In the genomic region with DNA sequence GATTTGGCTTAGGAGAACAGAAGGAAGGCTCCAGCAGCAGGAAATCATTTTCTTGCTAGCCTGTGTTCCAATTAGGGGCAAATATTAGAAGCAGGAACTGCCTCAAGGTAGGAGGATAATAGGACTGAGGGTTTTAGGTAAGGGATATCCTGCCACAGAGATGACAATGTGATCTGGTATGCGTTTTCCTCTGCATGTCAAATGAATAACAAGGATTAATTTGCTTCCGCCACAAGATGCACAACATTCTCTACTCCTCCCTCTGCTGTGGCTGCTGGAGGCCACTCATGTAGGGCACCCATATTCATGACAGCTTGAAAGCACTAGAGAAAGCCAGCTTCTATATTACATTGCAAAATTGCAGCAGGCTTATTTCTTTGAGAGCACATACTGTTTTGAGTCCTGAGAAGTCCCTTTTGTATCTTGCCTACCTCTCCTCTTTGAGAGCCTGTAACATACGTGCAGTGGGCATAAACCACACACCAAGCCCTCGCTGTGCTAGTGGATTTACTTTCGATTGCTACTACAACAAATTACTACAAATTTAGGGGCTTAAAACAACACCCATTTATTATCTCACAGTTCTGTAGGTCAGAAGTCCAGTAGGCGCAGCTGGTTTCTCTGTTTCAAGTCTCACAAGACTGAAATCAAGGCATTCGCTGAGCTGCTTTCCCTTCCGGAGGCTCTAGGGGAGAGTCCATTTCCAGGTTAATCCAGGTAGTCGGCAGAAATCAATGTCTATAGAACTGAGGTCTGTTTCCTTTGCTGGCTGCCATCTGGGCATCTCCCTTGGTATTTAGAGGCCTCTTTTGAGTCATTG, we compare ENCODE assay signal across 17 cellular contexts. TPM values are rescaled to one million over a fixed set of nuclear protein-coding genes. Genes with fewer than 3 reads are reported as not detected.
DNase-seq lines count a peak whose midpoint lies in the region; ATAC-seq, FAIRE-seq and TF ChIP-seq lines count a peak whose summit lies in the region.
"Had no signal": no experiment of that assay in that cellular context is flagged by ENCODE, and none has a peak within 500 bp of the region (broad histone marks: within the 10 kb centered on the region; RNA-seq: fewer than 3 reads in every experiment).

No MANE protein-coding gene starts in this region.

- dilution Hi-C loops in keratinocyte (cut with MboI; ENCODE audit: extremely low pct_ligation_motif_present, low sequenced_read_pairs): no loop called here

- no peak for TF ChIP-seq POLR2A in GM12891 (IDR thresholded peaks at IDR 0.05; ENCODE audit: low read depth, low read length)

- intact Hi-C loops in CD8-positive, alpha-beta T cell (cut with DNase I, micrococcal nuclease): loop anchor here in 1 of 2 experiments (10.0 kb wide), 1 partner anchor 572 kb away; a partner anchor contains a TSS
- intact Hi-C loops in lower lobe of right lung (cut with DNase I): no loop called here

- no peaks in the 10 kb centered on the region for H3K9me3 Mint-ChIP-seq in CD8-positive, alpha-beta T cell
- peaks cover 0 to under 1% (median 0%) of the 10 kb centered on the region in 3 donors for H3K9me3 Mint-ChIP-seq in T-cell
- H3K9me3 Mint-ChIP-seq: activated naive CD4-positive, alpha-beta T cell treated with anti-CD3 and anti-CD28 coated beads for 36 hours; nephron had no signal

- H3K27me3 Mint-ChIP-seq in CD8-positive, alpha-beta T cell (ENCODE audit: low read depth): no peaks in the 10 kb centered on the region
- no peaks in the 10 kb centered on the region for H3K27me3 Mint-ChIP-seq in T-cell

- no peak overlapping the region for H3K4me3 ChIP-seq in CD8-positive, alpha-beta T cell (ENCODE audit: low read depth, low read length)
- H3K4me3 ChIP-seq in keratinocyte (ENCODE audit: control insufficient read depth in 2 of 3, extremely low read depth in 1 of 3, insufficient read depth in 2 of 3, low read depth in 1 of 3, low read length in 3 of 3) (no peak overlapping the region), lower lobe of right lung (no peak overlapping the region)
- H3K4me3 ChIP-seq: heart right ventricle, uterus had no signal

- H2AFZ ChIP-seq in keratinocyte (ENCODE audit: control insufficient read depth, low read length): peak overlapping the region; percentile 32

- no peaks in the 10 kb centered on the region for H4K20me1 ChIP-seq in keratinocyte (ENCODE audit: control insufficient read depth, extremely low read depth, insufficient read depth, low read length)

- DNase-seq in CD8-positive, alpha-beta T cell: peak in 1 of 7 experiments; percentile 29
- DNase-seq in GM12891 (ENCODE audit: insufficient read length, low spot score) (no peak), T-cell (peak in 3 of 34 experiments; percentile 10 to 19 (median 17)), keratinocyte (ENCODE audit: low read depth, low spot score) (no peak), lower lobe of right lung (no peak)
- no peak for DNase-seq in activated CD4-positive, CD25-positive, alpha-beta regulatory T cell (lab: John Stamatoyannopoulos, UW)
- DNase-seq: activated naive CD4-positive, alpha-beta T cell treated with anti-CD3 and anti-CD28 coated beads for 36 hours; heart right ventricle; NCI-H1436; NCI-H524 treated with DMSO at 0.1 percent for 48 hours; stimulated activated CD4-positive, alpha-beta T cell treated with anti-CD3 and anti-CD28 coated beads, Interleukin-4, amount 100 ng/mL, for 1 hour; uterus had no signal

- H3K27ac Mint-ChIP-seq in CD8-positive, alpha-beta T cell: peak overlapping the region; percentile 87
- H3K27ac Mint-ChIP-seq in T-cell: peak overlapping the region; percentile 56 to 85
- H3K27ac Mint-ChIP-seq: activated naive CD4-positive, alpha-beta T cell treated with anti-CD3 and anti-CD28 coated beads for 36 hours; nephron had no signal

- peaks cover 56% of the 10 kb centered on the region for H3K4me1 ChIP-seq in CD8-positive, alpha-beta T cell (ENCODE audit: insufficient read depth, low read length)
- H3K4me1 ChIP-seq in keratinocyte (ENCODE audit: control insufficient read depth, extremely low read depth, insufficient read depth, low read length) (peaks cover 11% of the 10 kb centered on the region), lower lobe of right lung (no peaks in the 10 kb centered on the region)
- H3K4me1 ChIP-seq: uterus had no signal

- no peaks in the 10 kb centered on the region for H3K9me1 ChIP-seq in keratinocyte (ENCODE audit: control insufficient read depth, extremely low read depth, insufficient read depth, low read length)

- no peaks in the 10 kb centered on the region for H3K9me3 ChIP-seq in CD8-positive, alpha-beta T cell (ENCODE audit: low read length)
- H3K9me3 ChIP-seq in keratinocyte (ENCODE audit: control insufficient read depth, low read depth, low read length) (peaks cover under 1% of the 10 kb centered on the region), lower lobe of right lung (no peaks in the 10 kb centered on the region)
- H3K9me3 ChIP-seq: heart right ventricle, uterus had no signal

- no peak for TF ChIP-seq CTCF in CD8-positive, alpha-beta T cell (IDR thresholded peaks at IDR 0.05)
- TF ChIP-seq CTCF in keratinocyte (optimal IDR thresholded peaks at IDR 0.05 in 1 of 3, IDR thresholded peaks at IDR 0.05 in 1 of 3, conservative IDR thresholded peaks at IDR 0.05 in 1 of 3; ENCODE audit: extremely low read depth in 1 of 3, insufficient read depth in 2 of 3, low read length in 3 of 3): no peak
- no peak for TF ChIP-seq CTCF in lower lobe of right lung (IDR thresholded peaks at IDR 0.05)

- POLR2A ChIA-PET in CD8-positive, alpha-beta T cell (lab: Charles Lee): interaction anchor here (1.0 to 1.2 kb wide), 2 partner anchors 27 to 29 kb away, joined by 3 to 4 read pairs; no protein-coding TSS in a partner anchor
- POLR2A ChIA-PET in T-cell (lab: Charles Lee): interaction anchor here in 1 of 2 donors (0.9 kb wide), 1 partner anchor 29 kb away, joined by 4 read pairs; no protein-coding TSS in a partner anchor

- H3K27me3 ChIP-seq in CD8-positive, alpha-beta T cell (ENCODE audit: insufficient read depth, low read length): no peaks in the 10 kb centered on the region
- H3K27me3 ChIP-seq in keratinocyte (ENCODE audit: control insufficient read depth, extremely low read depth, insufficient read depth, low read length) (no peaks in the 10 kb centered on the region), lower lobe of right lung (ENCODE audit: low read depth) (no peaks in the 10 kb centered on the region)
- H3K27me3 ChIP-seq: heart right ventricle, uterus had no signal

- no peaks in the 10 kb centered on the region for H3K36me3 Mint-ChIP-seq in CD8-positive, alpha-beta T cell
- H3K36me3 Mint-ChIP-seq in T-cell: no peaks in the 10 kb centered on the region

- H3K36me3 ChIP-seq in CD8-positive, alpha-beta T cell (ENCODE audit: insufficient read depth, low read length): no peaks in the 10 kb centered on the region
- H3K36me3 ChIP-seq in keratinocyte (ENCODE audit: control insufficient read depth in 2 of 2, extremely low read depth in 1 of 2, insufficient read depth in 2 of 2, low read length in 2 of 2) (no peaks in the 10 kb centered on the region), lower lobe of right lung (no peaks in the 10 kb centered on the region)
- H3K36me3 ChIP-seq: heart right ventricle, uterus had no signal

- no peaks in the 10 kb centered on the region for H3K79me2 ChIP-seq in keratinocyte (ENCODE audit: control insufficient read depth, insufficient read depth, low read length)

- H3K4me3 Mint-ChIP-seq in CD8-positive, alpha-beta T cell: peak overlapping the region; percentile 57
- peak overlapping the region in 2 of 3 donors; percentile 25 to 62 for H3K4me3 Mint-ChIP-seq in T-cell
- H3K4me3 Mint-ChIP-seq: activated naive CD4-positive, alpha-beta T cell treated with anti-CD3 and anti-CD28 coated beads for 36 hours; nephron had no signal

- CTCF ChIA-PET in CD8-positive, alpha-beta T cell (lab: Charles Lee): interaction anchor here (0.6 to 1.4 kb wide), 2 partner anchors 30 to 219 kb away, joined by 4 to 5 read pairs; no protein-coding TSS in a partner anchor
- CTCF ChIA-PET in T-cell (lab: Charles Lee): no interaction called here

- ATAC-seq in CD8-positive, alpha-beta T cell: peak; percentile 45
- ATAC-seq in T-cell (replicated peaks in 1 of 4): peak in 2 of 4 experiments; percentile 10 to 49
- ATAC-seq in lower lobe of right lung: no peak
- no peak for ATAC-seq in GM21737 (IDR thresholded peaks at IDR 0.05; ENCODE audit: unreplicated experiment)
- ATAC-seq: heart right ventricle had no signal

- H3K4me1 Mint-ChIP-seq in CD8-positive, alpha-beta T cell (ENCODE audit: low read depth): peaks cover 81% of the 10 kb centered on the region
- H3K4me1 Mint-ChIP-seq in T-cell: peaks cover 72 to 83% (median 78%) of the 10 kb centered on the region in 3 donors

- no peak overlapping the region for H3K9ac ChIP-seq in keratinocyte (ENCODE audit: control insufficient read depth, extremely low read depth, insufficient read depth, low read length)

- H3K27ac ChIP-seq in CD8-positive, alpha-beta T cell (ENCODE audit: low read depth, low read length): peak overlapping the region; percentile 22
- H3K27ac ChIP-seq in keratinocyte (ENCODE audit: control insufficient read depth, insufficient read depth, low read length): no peak overlapping the region
- no peak overlapping the region for H3K27ac ChIP-seq in lower lobe of right lung
- H3K27ac ChIP-seq: C4-2B, heart right ventricle, uterus had no signal

- peak overlapping the region; percentile 7 for H3K4me2 ChIP-seq in keratinocyte (ENCODE audit: control insufficient read depth, extremely low read depth, insufficient read depth, low read depth, low read length)

- FAIRE-seq in GM12891 (lab: Jason Lieb, UNC): peak; percentile 9
- peak; percentile 79 for FAIRE-seq in keratinocyte (lab: Jason Lieb, UNC)
- FAIRE-seq: endothelial cell of umbilical vein, G401.6 had no signal

TF ChIP-seq in GM12891, 5 proteins besides CTCF, POLR2A, EP300 and RAD21:
- TF ChIP-seq PAX5 (IDR thresholded peaks at IDR 0.05; ENCODE audit: insufficient read depth, low read length, severe bottlenecking): no peak
- no peak for TF ChIP-seq TAF1 (IDR thresholded peaks at IDR 0.05; ENCODE audit: low read depth, low read length)
- no peak for TF ChIP-seq SPI1 (IDR thresholded peaks at IDR 0.05; ENCODE audit: low read depth, low read length)
- TF ChIP-seq POLR2AphosphoS5 (IDR thresholded peaks at IDR 0.05; ENCODE audit: low read depth, low read length): no peak
- TF ChIP-seq POU2F2 (IDR thresholded peaks at IDR 0.05; ENCODE audit: low read depth, low read length): no peak
TF ChIP-seq in GM12891: peak in this region for 0.

RNA-seq across cellular contexts. Expression of a gene that starts 5.9 kb away (rescaled TPM):
- total RNA-seq in CD8-positive, alpha-beta T cell: 100 to 1,000 TPM; 118 to 125 TPM
- polyA plus RNA-seq in GM12891 (2012; ENCODE audit: low read depth, missing spikeins): 62.8 TPM
- total RNA-seq in T-cell (100 to 1,000 TPM; 154 to 186 (median 161) TPM), lower lobe of right lung (222 TPM)
- 48.3 to 96.5 TPM (median 64.3 TPM) in 3 replicates for polyA plus RNA-seq in keratinocyte
- polyA plus RNA-seq in keratinocyte (2011; ENCODE audit: low read depth): 84.5 TPM
- polyA plus RNA-seq in keratinocyte (2011; cell fraction: cytosol; rRNA removed): 39.4 and 72.7 TPM in 2 replicates
- polyA plus RNA-seq in keratinocyte (2011; cell fraction: nucleus; rRNA removed): 73.2 and 105 TPM in 2 replicates
- polyA plus RNA-seq in keratinocyte (2012; ENCODE audit: low replicate concordance): 30.9 and 48.9 TPM in 2 replicates
- 29.9 to 61.0 TPM (median 36.8 TPM) in 3 replicates for polyA minus RNA-seq in keratinocyte
- 11.7 TPM for polyA minus RNA-seq in keratinocyte (2011; cell fraction: cytosol; rRNA and poly(A)+ RNA removed)
- polyA minus RNA-seq in keratinocyte (2011; cell fraction: nucleus; rRNA and poly(A)+ RNA removed): 29.3 and 66.9 TPM in 2 replicates
